In genomic region chr11:78039391-78039918, GRCh38 we compare ENCODE assay signal across 9 cellular contexts. TPM values are rescaled to one million over a fixed set of nuclear protein-coding genes. Genes with fewer than 3 reads are reported as not detected.
DNase-seq lines count a peak whose midpoint lies in the region; ATAC-seq and TF ChIP-seq lines count a peak whose summit lies in the region.
"Had no signal": no experiment of that assay in that cellular context is flagged by ENCODE, and none has a peak within 500 bp of the region (broad histone marks: within the 10 kb centered on the region; RNA-seq: fewer than 3 reads in every experiment).

No MANE protein-coding gene starts in this region.

- no peak for ATAC-seq in GM18520 (IDR thresholded peaks at IDR 0.05; ENCODE audit: unreplicated experiment)

- in situ Hi-C loops in mammary epithelial cell (cut with MboI; ENCODE audit: low sequenced_read_pairs in 2 of 2): no loop called here

- WGBS in mammary epithelial cell (ENCODE audit: low coverage, missing lambda C conversion rate): 4% methylated on average over 3 of the region's 4 CpGs

- DNase-seq in EH (ENCODE audit: low read depth) (peak; percentile 24), KG1 (lab: John Stamatoyannopoulos, UW) (peak; percentile 73), mammary epithelial cell (no peak), osteocyte (ENCODE audit: extremely low spot score, unreplicated experiment) (no peak), inferior parietal cortex (ENCODE audit: extremely low spot score) (no peak), retina (no peak), NOMO-1 (lab: John Stamatoyannopoulos, UW; ENCODE audit: unreplicated experiment in 2 of 2) (no peak)

- H4K20me1 ChIP-seq in mammary epithelial cell (ENCODE audit: insufficient read depth, low read length): no peaks in the 10 kb centered on the region

- TF ChIP-seq CTCF in mammary epithelial cell (conservative IDR thresholded peaks at IDR 0.05 in 1 of 2, IDR thresholded peaks at IDR 0.05 in 1 of 2; ENCODE audit: extremely low read depth in 1 of 2, insufficient read depth in 1 of 2, low read depth in 1 of 2, low read length in 2 of 2) (no peak), osteocyte (IDR thresholded peaks at IDR 0.05) (no peak)

- H3K4me3 ChIP-seq in mammary epithelial cell (replicated peaks in 1 of 3; ENCODE audit: insufficient read depth in 1 of 3, low read depth in 2 of 3, low read length in 3 of 3): no peak overlapping the region

- H3K27me3 ChIP-seq in mammary epithelial cell (ENCODE audit: insufficient read depth, low read length): no peaks in the 10 kb centered on the region

- no TSS peak for BruUV-seq in mammary epithelial cell (replicated peaks; lab: Mats Ljungman, UMichigan)

- peaks cover 23% of the 10 kb centered on the region for H3K4me1 ChIP-seq in mammary epithelial cell (ENCODE audit: insufficient read depth, low read length)

- H3K79me2 ChIP-seq in mammary epithelial cell (ENCODE audit: insufficient read depth, low read length): no peaks in the 10 kb centered on the region

- dilution Hi-C loops in mammary epithelial cell (cut with HindIII; ENCODE audit: low sequenced_read_pairs): no loop called here

- no peaks in the 10 kb centered on the region for H3K9me3 Mint-ChIP-seq in osteocyte (ENCODE audit: unreplicated experiment)
- H3K9me3 Mint-ChIP-seq: activated naive CD4-positive, alpha-beta T cell treated with anti-CD3 and anti-CD28 coated beads for 36 hours had no signal

- H3K4me2 ChIP-seq in mammary epithelial cell (ENCODE audit: insufficient read depth, low read depth, low read length): peak overlapping the region; percentile 61

- peak overlapping the region; percentile 100 for H3K27ac Mint-ChIP-seq in osteocyte (ENCODE audit: unreplicated experiment)
- H3K27ac Mint-ChIP-seq: activated naive CD4-positive, alpha-beta T cell treated with anti-CD3 and anti-CD28 coated beads for 36 hours had no signal

- H3K36me3 ChIP-seq in mammary epithelial cell (ENCODE audit: insufficient read depth, low read length): no peaks in the 10 kb centered on the region

- H3K4me3 Mint-ChIP-seq in osteocyte (ENCODE audit: unreplicated experiment): peak overlapping the region; percentile 75

- H3K27me3 Mint-ChIP-seq in osteocyte (ENCODE audit: unreplicated experiment): no peaks in the 10 kb centered on the region

- peak overlapping the region; percentile 91 for H3K27ac ChIP-seq in mammary epithelial cell (ENCODE audit: insufficient read depth, low read depth, low read length)

- H3K9me3 ChIP-seq in mammary epithelial cell (replicated peaks; ENCODE audit: insufficient read depth, low read length): no peaks in the 10 kb centered on the region

- intact Hi-C loops in mammary epithelial cell (cut with micrococcal nuclease): no loop called here

- H3K4me1 Mint-ChIP-seq in osteocyte (ENCODE audit: unreplicated experiment): peaks cover 56% of the 10 kb centered on the region

- H3K36me3 Mint-ChIP-seq in osteocyte (ENCODE audit: unreplicated experiment): no peaks in the 10 kb centered on the region

- no peak overlapping the region for H3K9ac ChIP-seq in mammary epithelial cell (ENCODE audit: insufficient read depth, low read length)

- CTCF ChIA-PET in mammary epithelial cell (lab: Charles Lee; ENCODE audit: low non-redundant PET): no interaction called here

- H2AFZ ChIP-seq in mammary epithelial cell (ENCODE audit: low read depth, low read length): peak overlapping the region; percentile 95

RNA-seq across cellular contexts. Expression of gene KCTD14, which starts 16.4 kb away (rescaled TPM):
- total RNA-seq in mammary epithelial cell: 10 to 100 TPM in 1 of 2 donors, 1 to 10 TPM in 1; 7.2 to 11.1 TPM
- polyA plus RNA-seq in mammary epithelial cell: 23.2 TPM
- polyA minus RNA-seq in mammary epithelial cell: 18.1 TPM
- 0.73 and 1.0 TPM in 2 replicates for total RNA-seq in osteocyte

RNA-seq across cellular contexts. Expression of gene THRSP, which starts 24.2 kb away (rescaled TPM):
- total RNA-seq in mammary epithelial cell: not detected
- polyA plus RNA-seq in mammary epithelial cell: not detected
- not detected for polyA minus RNA-seq in mammary epithelial cell
- total RNA-seq in osteocyte: not detected in 2 replicates
- total RNA-seq: activated naive CD4-positive, alpha-beta T cell treated with anti-CD3 and anti-CD28 coated beads for 36 hours had no signal

RNA-seq across cellular contexts. Expression of gene NDUFC2, which starts 40.2 kb away (rescaled TPM):
- total RNA-seq in mammary epithelial cell: 100 to 1,000 TPM; 108 to 209 TPM
- 165 TPM for polyA plus RNA-seq in mammary epithelial cell
- 11.5 TPM for polyA minus RNA-seq in mammary epithelial cell
- 182 and 199 TPM in 2 replicates for total RNA-seq in osteocyte

RNA-seq across cellular contexts. Expression of gene INTS4, which starts 45.0 kb away (rescaled TPM):
- total RNA-seq in mammary epithelial cell: 10 to 100 TPM; 25.0 to 28.0 TPM
- polyA plus RNA-seq in mammary epithelial cell: 15.7 TPM
- 28.7 TPM for polyA minus RNA-seq in mammary epithelial cell
- total RNA-seq in osteocyte: 37.9 and 41.6 TPM in 2 replicates

Comparison
In these comparisons a context has a peak if more than half of its experiments do, and no peak if none do; other contexts are left out.
1. DNase-seq: peak in EH (single experiment) and KG1 (single experiment); none in mammary epithelial cell (single experiment), osteocyte (single experiment), inferior parietal cortex (single experiment), retina (single experiment) and NOMO-1 (0 of 2).